32 cellular contexts compared by ENCODE assay signal in genomic region chr7:158446706-158447105, GRCh38.
"Had no signal": no experiment of that assay in that cellular context is flagged by ENCODE, and none has a peak within 500 bp of the region (broad histone marks: within the 10 kb centered on the region; RNA-seq: fewer than 3 reads in every experiment).

No MANE protein-coding gene starts in this region.

- H3K4me1 ChIP-seq: ascending aorta, breast epithelium, esophagus squamous epithelium, gastroesophageal sphincter had no signal

- H3K36me3 ChIP-seq: ascending aorta, breast epithelium, cardiac muscle cell, esophagus squamous epithelium, gastroesophageal sphincter had no signal

- H3K9me3 ChIP-seq: ascending aorta, breast epithelium, esophagus squamous epithelium, gastroesophageal sphincter had no signal

- H3K27me3 ChIP-seq: ascending aorta had no signal

- H3K4me1 Mint-ChIP-seq: activated CD4-positive, alpha-beta memory T cell treated with anti-CD3 and anti-CD28 coated beads, Interleukin-2, amount 10 ng/mL, durations not matched to agents 7 days and 5 days; activated CD4-positive, alpha-beta T cell treated with anti-CD3 and anti-CD28 coated beads for 36 hours; activated CD4-positive, alpha-beta T cell treated with anti-CD3 and anti-CD28 coated beads, Interleukin-2, amount 10 ng/mL, durations not matched to agents 24 days and 14 days; activated naive CD4-positive, alpha-beta T cell treated with anti-CD3 and anti-CD28 coated beads, Interleukin-2, amount 10 ng/mL, durations not matched to agents 7 days and 5 days; activated naive CD8-positive, alpha-beta T cell treated with anti-CD3 and anti-CD28 coated beads, Interleukin-2, amount 10 ng/mL, durations not matched to agents 7 days and 5 days; central memory CD8-positive, alpha-beta T cell had no signal

- H3K27ac ChIP-seq: ascending aorta, breast epithelium, cardiac muscle cell, epithelial cell of prostate, esophagus squamous epithelium, gastroesophageal sphincter had no signal

- DNase-seq: activated CD4-positive, alpha-beta memory T cell treated with anti-CD3 and anti-CD28 coated beads, Interleukin-2, amount 10 ng/mL, durations not matched to agents 7 days and 5 days; activated CD4-positive, alpha-beta T cell treated with anti-CD3 and anti-CD28 coated beads for 36 hours; activated CD4-positive, alpha-beta T cell treated with anti-CD3 and anti-CD28 coated beads, Interleukin-2, amount 10 ng/mL, durations not matched to agents 24 days and 14 days; activated CD4-positive, alpha-beta T cell treated with anti-CD3 and anti-CD28 coated beads, Interleukin-2, amount 50 U/mL, for 4 hours; activated CD4-positive, CD25-positive, alpha-beta regulatory T cell; activated CD4-positive, CD25-positive, alpha-beta regulatory T cell treated with anti-CD3 and anti-CD28 coated beads, Interleukin-2, amount 50 U/mL, for 72 hours; activated CD8-positive, alpha-beta memory T cell treated with anti-CD3 and anti-CD28 coated beads, Interleukin-2, amount 50 U/mL, for 48 hours; activated gamma-delta T cell; activated naive CD4-positive, alpha-beta T cell; activated naive CD4-positive, alpha-beta T cell treated with anti-CD3 and anti-CD28 coated beads, Interleukin-2, amount 10 ng/mL, durations not matched to agents 7 days and 5 days; activated naive CD8-positive, alpha-beta T cell treated with anti-CD3 and anti-CD28 coated beads, Interleukin-2, amount 10 ng/mL, durations not matched to agents 7 days and 5 days; activated T-cell treated with anti-CD3 and anti-CD28 coated beads for 4 hours; activated T-cell treated with anti-CD3 and anti-CD28 coated beads, Interleukin-2, amount 50 U/mL, for 24 hours; activated T-cell treated with anti-CD3 and anti-CD28 coated beads, Interleukin-2, amount 50 U/mL, for 72 hours; cortex of kidney; dermis blood vessel endothelial cell; effector CD4-positive, alpha-beta T cell; effector memory CD8-positive, alpha-beta T cell; esophagus squamous epithelium; foreskin melanocyte; T-helper 2 cell had no signal

- H3K27ac Mint-ChIP-seq: activated CD4-positive, alpha-beta memory T cell treated with anti-CD3 and anti-CD28 coated beads, Interleukin-2, amount 10 ng/mL, durations not matched to agents 7 days and 5 days; activated CD4-positive, alpha-beta T cell treated with anti-CD3 and anti-CD28 coated beads for 36 hours; activated CD4-positive, alpha-beta T cell treated with anti-CD3 and anti-CD28 coated beads, Interleukin-2, amount 10 ng/mL, durations not matched to agents 24 days and 14 days; activated naive CD4-positive, alpha-beta T cell treated with anti-CD3 and anti-CD28 coated beads, Interleukin-2, amount 10 ng/mL, durations not matched to agents 7 days and 5 days; activated naive CD4-positive, alpha-beta T cell treated with anti-CD3 and anti-CD28 coated beads, Interleukin-2, amount 50 U/mL, for 72 hours; activated naive CD8-positive, alpha-beta T cell treated with anti-CD3 and anti-CD28 coated beads, Interleukin-2, amount 10 ng/mL, durations not matched to agents 7 days and 5 days; activated T-cell treated with anti-CD3 and anti-CD28 coated beads, Interleukin-2, amount 50 U/mL, for 24 hours; activated T-cell treated with anti-CD3 and anti-CD28 coated beads, Interleukin-2, amount 50 U/mL, for 72 hours; effector memory CD8-positive, alpha-beta T cell had no signal

- H3K27me3 Mint-ChIP-seq: activated CD4-positive, alpha-beta memory T cell treated with anti-CD3 and anti-CD28 coated beads, Interleukin-2, amount 10 ng/mL, durations not matched to agents 7 days and 5 days; activated CD4-positive, alpha-beta T cell treated with anti-CD3 and anti-CD28 coated beads, Interleukin-2, amount 10 ng/mL, durations not matched to agents 24 days and 14 days; activated naive CD4-positive, alpha-beta T cell treated with anti-CD3 and anti-CD28 coated beads, Interleukin-2, amount 10 ng/mL, durations not matched to agents 7 days and 5 days; activated naive CD8-positive, alpha-beta T cell treated with anti-CD3 and anti-CD28 coated beads, Interleukin-2, amount 10 ng/mL, durations not matched to agents 7 days and 5 days had no signal

- FAIRE-seq: colon, endometrium, endothelial cell of umbilical vein had no signal

- H3K36me3 Mint-ChIP-seq: activated naive CD4-positive, alpha-beta T cell treated with anti-CD3 and anti-CD28 coated beads, Interleukin-2, amount 10 ng/mL, durations not matched to agents 7 days and 5 days; activated naive CD4-positive, alpha-beta T cell treated with anti-CD3 and anti-CD28 coated beads, Interleukin-2, amount 50 U/mL, for 72 hours; activated naive CD8-positive, alpha-beta T cell treated with anti-CD3 and anti-CD28 coated beads, Interleukin-2, amount 10 ng/mL, durations not matched to agents 7 days and 5 days had no signal

- H3K4me3 ChIP-seq: ascending aorta, breast epithelium, cardiac muscle cell, esophagus squamous epithelium, gastroesophageal sphincter had no signal

- ATAC-seq: activated CD4-positive, alpha-beta T cell treated with anti-CD3 and anti-CD28 coated beads for 36 hours; activated naive CD4-positive, alpha-beta T cell treated with anti-CD3 and anti-CD28 coated beads, Interleukin-2, amount 50 U/mL, for 72 hours; activated T-cell treated with anti-CD3 and anti-CD28 coated beads, Interleukin-2, amount 50 U/mL, for 72 hours; effector memory CD8-positive, alpha-beta T cell; gastroesophageal sphincter had no signal

- H3K9me3 Mint-ChIP-seq: activated naive CD8-positive, alpha-beta T cell treated with anti-CD3 and anti-CD28 coated beads, Interleukin-2, amount 10 ng/mL, durations not matched to agents 7 days and 5 days; activated T-cell treated with anti-CD3 and anti-CD28 coated beads, Interleukin-2, amount 50 U/mL, for 24 hours; central memory CD8-positive, alpha-beta T cell had no signal

- H3K4me3 Mint-ChIP-seq: activated CD4-positive, alpha-beta memory T cell treated with anti-CD3 and anti-CD28 coated beads, Interleukin-2, amount 10 ng/mL, durations not matched to agents 7 days and 5 days; activated CD4-positive, alpha-beta T cell treated with anti-CD3 and anti-CD28 coated beads for 36 hours; activated CD4-positive, alpha-beta T cell treated with anti-CD3 and anti-CD28 coated beads, Interleukin-2, amount 10 ng/mL, durations not matched to agents 24 days and 14 days; activated naive CD4-positive, alpha-beta T cell treated with anti-CD3 and anti-CD28 coated beads, Interleukin-2, amount 10 ng/mL, durations not matched to agents 7 days and 5 days; activated naive CD8-positive, alpha-beta T cell treated with anti-CD3 and anti-CD28 coated beads, Interleukin-2, amount 10 ng/mL, durations not matched to agents 7 days and 5 days; activated T-cell treated with anti-CD3 and anti-CD28 coated beads, Interleukin-2, amount 50 U/mL, for 24 hours; activated T-cell treated with anti-CD3 and anti-CD28 coated beads, Interleukin-2, amount 50 U/mL, for 72 hours; brain; central memory CD8-positive, alpha-beta T cell; effector memory CD8-positive, alpha-beta T cell had no signal
